ENCODE assay signal across 1 cellular context in genomic region chr20:3106658-3107463, GRCh38.
TF ChIP-seq lines count a peak whose summit lies in the region.

No MANE protein-coding gene starts in this region.

TF ChIP-seq in HepG2, 621 proteins besides CTCF, POLR2A, EP300 and RAD21 (continued from another document and continues in another):
- TF ChIP-seq REL (CRISPR knock-in tag; conservative IDR thresholded peaks at IDR 0.05) (no peak), KLF11 (CRISPR knock-in tag; IDR thresholded peaks at IDR 0.05) (0 out of 2 replicates have a peak, but pooled peaks have one; percentile 4), ATF4 (CRISPR knock-in tag; IDR thresholded peaks at IDR 0.05) (no peak), ZSCAN31 (CRISPR knock-in tag; IDR thresholded peaks at IDR 0.05; ENCODE audit: low read depth) (peak; percentile 74; the same call in 1 of the 2 replicates), ZNF841 (CRISPR knock-in tag; IDR thresholded peaks at IDR 0.05; ENCODE audit: borderline replicate concordance) (no peak), NR1H2 (CRISPR knock-in tag; IDR thresholded peaks at IDR 0.05; ENCODE audit: borderline replicate concordance, low read depth) (no peak), NKX3-1 (CRISPR knock-in tag; IDR thresholded peaks at IDR 0.05) (no peak), ZNF674 (CRISPR knock-in tag; IDR thresholded peaks at IDR 0.05; ENCODE audit: low read depth) (no peak), ZNF101 (CRISPR knock-in tag; IDR thresholded peaks at IDR 0.05; ENCODE audit: borderline replicate concordance, low read depth) (no peak), TEAD3 (CRISPR knock-in tag; optimal IDR thresholded peaks at IDR 0.05; ENCODE audit: borderline replicate concordance) (peak; percentile 87), ZNF567 (CRISPR knock-in tag; IDR thresholded peaks at IDR 0.05; ENCODE audit: borderline replicate concordance) (0 out of 2 replicates have a peak, but pooled peaks have one; percentile 86), ZNF337 (CRISPR knock-in tag; IDR thresholded peaks at IDR 0.05; ENCODE audit: borderline replicate concordance, low read depth) (peak; percentile 47; the same call in 1 of the 2 replicates), SP5 (CRISPR knock-in tag; IDR thresholded peaks at IDR 0.05; ENCODE audit: borderline replicate concordance, low read depth) (peak; percentile 88; the same call in 1 of the 2 replicates), ZNF562 (CRISPR knock-in tag; IDR thresholded peaks at IDR 0.05; ENCODE audit: borderline replicate concordance) (no peak), ZNF556 (CRISPR knock-in tag; IDR thresholded peaks at IDR 0.05; ENCODE audit: borderline replicate concordance) (peak; percentile 74; the same call in 1 of the 2 replicates), TEF (CRISPR knock-in tag; IDR thresholded peaks at IDR 0.05) (no peak), SNAI1 (CRISPR knock-in tag; IDR thresholded peaks at IDR 0.05; ENCODE audit: borderline replicate concordance) (peak; percentile 55; the same call in 1 of the 2 replicates), RBFOX2 (IDR thresholded peaks at IDR 0.05; ENCODE audit: low read depth, low read length) (no peak), PRPF4 (IDR thresholded peaks at IDR 0.05; ENCODE audit: low read depth, low read length, poor library complexity, severe bottlenecking) (no peak), HNF1B (CRISPR knock-in tag; IDR thresholded peaks at IDR 0.05) (peak; percentile 82), U2AF1 (optimal IDR thresholded peaks at IDR 0.05; ENCODE audit: low read depth, low read length) (no peak), ZNF816 (CRISPR knock-in tag; IDR thresholded peaks at IDR 0.05; ENCODE audit: borderline replicate concordance) (0 out of 2 replicates have a peak, but pooled peaks have one; percentile 7), ZBTB43 (CRISPR knock-in tag; conservative IDR thresholded peaks at IDR 0.05) (no peak), PLRG1 (conservative IDR thresholded peaks at IDR 0.05) (no peak), PRDM10 (CRISPR knock-in tag; IDR thresholded peaks at IDR 0.05; ENCODE audit: low read depth) (no peak), HNRNPK (IDR thresholded peaks at IDR 0.05; ENCODE audit: low read depth, low read length, poor library complexity, severe bottlenecking) (no peak), GFI1 (CRISPR knock-in tag; IDR thresholded peaks at IDR 0.05; ENCODE audit: borderline replicate concordance) (peak; percentile 72; the same call in 1 of the 2 replicates), PITX1 (CRISPR knock-in tag; IDR thresholded peaks at IDR 0.05) (peak; percentile 86), BCLAF1 (IDR thresholded peaks at IDR 0.05) (no peak), ISX (CRISPR knock-in tag; conservative IDR thresholded peaks at IDR 0.05) (no peak), ZNF737 (CRISPR knock-in tag; IDR thresholded peaks at IDR 0.05; ENCODE audit: borderline replicate concordance) (peak; percentile 83; the same call in 1 of the 2 replicates), GPN1 (CRISPR knock-in tag; IDR thresholded peaks at IDR 0.05; ENCODE audit: borderline replicate concordance) (no peak; the same call in 1 of the 2 replicates), FOXM1 (CRISPR knock-in tag; IDR thresholded peaks at IDR 0.05) (no peak), ZNF263 (CRISPR knock-in tag; IDR thresholded peaks at IDR 0.05) (peak; percentile 46; the same call in 1 of the 2 replicates), PREB (CRISPR knock-in tag; IDR thresholded peaks at IDR 0.05) (no peak), CEBPZ (IDR thresholded peaks at IDR 0.05; ENCODE audit: low read length) (no peak), ZSCAN12 (CRISPR knock-in tag; IDR thresholded peaks at IDR 0.05) (no peak), CCDC6 (CRISPR knock-in tag; IDR thresholded peaks at IDR 0.05) (no peak), KLF13 (CRISPR knock-in tag; IDR thresholded peaks at IDR 0.05) (no peak; the same call in 1 of the 2 replicates), ZNF331 (CRISPR knock-in tag; IDR thresholded peaks at IDR 0.05) (peak; percentile 69), ZC3H13 (CRISPR knock-in tag; IDR thresholded peaks at IDR 0.05) (no peak), POLR2AphosphoS5 (IDR thresholded peaks at IDR 0.05; ENCODE audit: low read depth, low read length) (peak; percentile 75), ZFP41 (CRISPR knock-in tag; IDR thresholded peaks at IDR 0.05; ENCODE audit: borderline replicate concordance) (0 out of 2 replicates have a peak, but pooled peaks have one; percentile 35)
